In the genomic region with DNA sequence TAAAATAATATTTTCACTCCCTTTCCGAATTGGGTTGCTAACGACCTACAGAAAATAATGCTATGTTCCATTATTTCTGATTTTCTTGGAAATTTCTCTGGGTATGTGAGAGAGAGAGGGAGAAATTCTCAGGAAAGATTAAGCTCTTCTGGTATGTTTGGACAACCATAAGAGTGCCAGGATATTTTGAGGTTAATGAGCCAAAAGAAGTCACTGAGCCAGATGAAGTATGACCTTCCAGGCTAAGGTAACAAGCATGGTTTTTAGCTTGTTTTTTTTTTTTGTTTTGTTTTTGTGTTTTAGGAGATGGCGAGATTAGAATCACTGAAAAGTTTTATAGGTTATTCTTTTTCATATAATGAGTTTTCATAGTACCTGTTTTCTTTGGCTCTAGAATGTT, we compare ENCODE assay signal across 21 cellular contexts.
"Had no signal": no experiment of that assay in that cellular context is flagged by ENCODE, and none has a peak within 500 bp of the region (broad histone marks: within the 10 kb centered on the region; RNA-seq: fewer than 3 reads in every experiment).

No MANE protein-coding gene starts in this region.

- H3K27me3 ChIP-seq: body of pancreas, cardiac muscle cell, heart right ventricle, spleen, upper lobe of right lung had no signal

- H3K27ac ChIP-seq: body of pancreas, cardiac muscle cell, heart right ventricle, spleen, upper lobe of right lung had no signal

- H3K4me3 Mint-ChIP-seq: activated B cell treated with CpG ODN at 0.5 μM for 24 hours; activated CD4-positive, alpha-beta T cell treated with anti-CD3 and anti-CD28 coated beads for 36 hours; activated naive CD4-positive, alpha-beta T cell treated with anti-CD3 and anti-CD28 coated beads for 36 hours; activated naive CD8-positive, alpha-beta T cell treated with anti-CD3 and anti-CD28 coated beads, Interleukin-2, amount 10 ng/mL, durations not matched to agents 7 days and 5 days; dendritic cell treated with granulocyte-macrophage colony-stimulating factor and Interleukin-4, amounts not matched to agents 40 ng/mL and 50 ng/mL, for 4 days; memory B cell; nephron; T-helper 17 cell had no signal

- H3K4me1 Mint-ChIP-seq: activated B cell treated with CpG ODN at 0.5 μM for 24 hours; activated CD4-positive, alpha-beta T cell treated with anti-CD3 and anti-CD28 coated beads for 36 hours; activated naive CD8-positive, alpha-beta T cell treated with anti-CD3 and anti-CD28 coated beads, Interleukin-2, amount 10 ng/mL, durations not matched to agents 7 days and 5 days; memory B cell; nephron; T-helper 17 cell had no signal

- ATAC-seq: activated CD4-positive, alpha-beta T cell treated with anti-CD3 and anti-CD28 coated beads for 36 hours; heart right ventricle; stimulated activated naive CD8-positive, alpha-beta T cell treated with anti-CD3 and anti-CD28 coated beads, Interleukin-15, Interleukin-2, amounts not matched to agents 100 U/mL and 50 U/mL, for 24 hours; T-helper 17 cell; upper lobe of right lung had no signal

- H3K27me3 Mint-ChIP-seq: activated B cell treated with CpG ODN at 0.5 μM for 24 hours; activated CD4-positive, alpha-beta T cell treated with anti-CD3 and anti-CD28 coated beads for 36 hours; activated naive CD8-positive, alpha-beta T cell treated with anti-CD3 and anti-CD28 coated beads, Interleukin-2, amount 10 ng/mL, durations not matched to agents 7 days and 5 days; dendritic cell treated with granulocyte-macrophage colony-stimulating factor and Interleukin-4, amounts not matched to agents 40 ng/mL and 50 ng/mL, for 4 days; memory B cell had no signal

- H3K9me3 ChIP-seq: body of pancreas, spleen, upper lobe of right lung had no signal

- H3K4me3 ChIP-seq: body of pancreas, cardiac muscle cell, heart right ventricle, spleen, upper lobe of right lung had no signal

- H3K4me1 ChIP-seq: spleen, upper lobe of right lung had no signal

- DNase-seq: activated B cell treated with CpG ODN at 0.5 μM for 24 hours; activated CD4-positive, alpha-beta T cell treated with anti-CD3 and anti-CD28 coated beads for 36 hours; activated CD4-positive, alpha-beta T cell treated with anti-CD3 and anti-CD28 coated beads, Interleukin-2, amount 50 U/mL, for 4 hours; activated naive CD4-positive, alpha-beta T cell treated with anti-CD3 and anti-CD28 coated beads for 36 hours; activated naive CD8-positive, alpha-beta T cell treated with anti-CD3 and anti-CD28 coated beads, Interleukin-2, amount 10 ng/mL, durations not matched to agents 7 days and 5 days; activated T-cell treated with anti-CD3 and anti-CD28 coated beads, Interleukin-2, amount 50 U/mL, for 48 hours; amniotic stem cell; body of pancreas; effector CD4-positive, alpha-beta T cell; heart right ventricle; posterior cingulate gyrus; spleen; stimulated activated CD4-positive, alpha-beta T cell treated with anti-CD3 and anti-CD28 coated beads, Interleukin-4, amount 100 ng/mL, for 4 hours; stimulated activated naive CD8-positive, alpha-beta T cell treated with anti-CD3 and anti-CD28 coated beads, Interleukin-15, Interleukin-2, amounts not matched to agents 100 U/mL and 50 U/mL, for 24 hours; T-helper 17 cell; upper lobe of right lung had no signal

- H3K36me3 ChIP-seq: cardiac muscle cell, heart right ventricle, spleen, upper lobe of right lung had no signal

- FAIRE-seq: endometrium had no signal

- H3K27ac Mint-ChIP-seq: activated B cell treated with CpG ODN at 0.5 μM for 24 hours; activated CD4-positive, alpha-beta T cell treated with anti-CD3 and anti-CD28 coated beads for 36 hours; activated naive CD4-positive, alpha-beta T cell treated with anti-CD3 and anti-CD28 coated beads for 36 hours; activated naive CD8-positive, alpha-beta T cell treated with anti-CD3 and anti-CD28 coated beads, Interleukin-2, amount 10 ng/mL, durations not matched to agents 7 days and 5 days; dendritic cell treated with granulocyte-macrophage colony-stimulating factor and Interleukin-4, amounts not matched to agents 40 ng/mL and 50 ng/mL, for 4 days; memory B cell; T-helper 17 cell had no signal

- H3K9me3 Mint-ChIP-seq: activated B cell treated with CpG ODN at 0.5 μM for 24 hours; activated naive CD4-positive, alpha-beta T cell treated with anti-CD3 and anti-CD28 coated beads for 36 hours; activated naive CD8-positive, alpha-beta T cell treated with anti-CD3 and anti-CD28 coated beads, Interleukin-2, amount 10 ng/mL, durations not matched to agents 7 days and 5 days; dendritic cell treated with granulocyte-macrophage colony-stimulating factor and Interleukin-4, amounts not matched to agents 40 ng/mL and 50 ng/mL, for 4 days; nephron had no signal

- H3K36me3 Mint-ChIP-seq: activated naive CD8-positive, alpha-beta T cell treated with anti-CD3 and anti-CD28 coated beads, Interleukin-2, amount 10 ng/mL, durations not matched to agents 7 days and 5 days; memory B cell had no signal
